Comparison of ENCODE assay signal across 8 cellular contexts in the genomic region with DNA sequence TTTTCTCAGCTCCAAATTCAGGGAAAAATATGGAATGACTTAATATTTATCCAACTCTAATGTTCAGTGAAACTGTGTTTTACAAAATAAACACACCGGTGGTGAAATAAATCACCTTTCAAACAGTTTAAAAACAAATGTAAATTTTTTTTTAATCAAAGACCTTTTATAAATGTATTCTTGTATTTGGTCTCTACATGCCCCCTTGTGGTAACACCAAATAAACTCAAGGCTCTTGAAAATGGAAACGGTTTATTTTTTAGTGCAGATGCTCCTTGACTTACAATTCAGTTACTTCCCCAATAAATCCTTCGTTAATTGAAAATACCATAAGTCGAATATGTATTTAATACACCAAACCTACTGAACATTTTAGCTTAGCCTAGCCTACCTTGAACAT. TPM values are rescaled to one million over a fixed set of nuclear protein-coding genes. Genes with fewer than 3 reads are reported as not detected.
A peak's percentile ranks its signal among the peaks of the same experiment; 100 is the strongest.
DNase-seq lines count a peak whose midpoint lies in the region; ATAC-seq and TF ChIP-seq lines count a peak whose summit lies in the region.

No MANE protein-coding gene starts in this region.

- H3K4me3 Mint-ChIP-seq in HFFc6: peak overlapping the region; percentile 45
- H3K4me3 Mint-ChIP-seq in activated naive CD8-positive, alpha-beta T cell treated with anti-CD3 and anti-CD28 coated beads, Interleukin-2, amount 50 U/mL, for 24 hours: peak overlapping the region; percentile 59

- DNase-seq in BE2C: no peak
- DNase-seq in HFFc6: no peak
- DNase-seq in activated naive CD8-positive, alpha-beta T cell treated with anti-CD3 and anti-CD28 coated beads, Interleukin-2, amount 50 U/mL, for 24 hours: no peak
- DNase-seq in left kidney (ENCODE audit: low read depth, low spot score): peak; percentile 15
- no peak for DNase-seq in HCEC 1CT
- DNase-seq in NCI-H2196 (lab: John Stamatoyannopoulos, UW; ENCODE audit: unreplicated experiment): no peak
- no peak for DNase-seq in DMS79 (lab: John Stamatoyannopoulos, UW)

- no peaks in the 10 kb centered on the region for H3K4me1 Mint-ChIP-seq in HFFc6 (ENCODE audit: low read depth)
- H3K4me1 Mint-ChIP-seq in activated naive CD8-positive, alpha-beta T cell treated with anti-CD3 and anti-CD28 coated beads, Interleukin-2, amount 50 U/mL, for 24 hours: peaks cover 11% of the 10 kb centered on the region

- no peaks in the 10 kb centered on the region for H3K27me3 ChIP-seq in BE2C

- H3K4me3 ChIP-seq in BE2C (ENCODE audit: low read depth, low read length): no peak overlapping the region

- no peaks in the 10 kb centered on the region for H3K9me3 ChIP-seq in BE2C

- no peaks in the 10 kb centered on the region for H3K27me3 Mint-ChIP-seq in HFFc6 (ENCODE audit: insufficient read depth)
- no peaks in the 10 kb centered on the region for H3K27me3 Mint-ChIP-seq in activated naive CD8-positive, alpha-beta T cell treated with anti-CD3 and anti-CD28 coated beads, Interleukin-2, amount 50 U/mL, for 24 hours

- H3K36me3 ChIP-seq in BE2C: no peaks in the 10 kb centered on the region

- no peaks in the 10 kb centered on the region for H3K9me3 Mint-ChIP-seq in HFFc6
- H3K9me3 Mint-ChIP-seq in activated naive CD8-positive, alpha-beta T cell treated with anti-CD3 and anti-CD28 coated beads, Interleukin-2, amount 50 U/mL, for 24 hours: no peaks in the 10 kb centered on the region

- H3K27ac Mint-ChIP-seq in HFFc6: no peak overlapping the region
- no peak overlapping the region for H3K27ac Mint-ChIP-seq in activated naive CD8-positive, alpha-beta T cell treated with anti-CD3 and anti-CD28 coated beads, Interleukin-2, amount 50 U/mL, for 24 hours

- no peak for ATAC-seq in activated naive CD8-positive, alpha-beta T cell treated with anti-CD3 and anti-CD28 coated beads, Interleukin-2, amount 50 U/mL, for 24 hours
- ATAC-seq in GM19452 (IDR thresholded peaks at IDR 0.05; ENCODE audit: unreplicated experiment): no peak

- TF ChIP-seq CTCF in BE2C (IDR thresholded peaks at IDR 0.05; ENCODE audit: low read depth, low read length): peak; percentile 35
- peak; percentile 61 for TF ChIP-seq CTCF in HFFc6 (IDR thresholded peaks at IDR 0.05)

- H3K4me1 ChIP-seq in BE2C: no peaks in the 10 kb centered on the region

- H3K36me3 Mint-ChIP-seq in HFFc6 (ENCODE audit: low read depth): no peaks in the 10 kb centered on the region
- H3K36me3 Mint-ChIP-seq in activated naive CD8-positive, alpha-beta T cell treated with anti-CD3 and anti-CD28 coated beads, Interleukin-2, amount 50 U/mL, for 24 hours (ENCODE audit: low read depth): no peaks in the 10 kb centered on the region

RNA-seq across cellular contexts. Expression of a gene that starts 45.9 kb away (rescaled TPM):
- polyA plus RNA-seq in BE2C (2012; ENCODE audit: insufficient read depth, insufficient read length, low read depth): 0.85 TPM
- not detected for total RNA-seq in HFFc6 (2021; fragmentation: NEBNext Ultra II Directional; extraction: Animal tissue kit (Norgen Biotek cat#: 25700))
